Comparison of ENCODE assay signal across 1 cellular context in the genomic region with DNA sequence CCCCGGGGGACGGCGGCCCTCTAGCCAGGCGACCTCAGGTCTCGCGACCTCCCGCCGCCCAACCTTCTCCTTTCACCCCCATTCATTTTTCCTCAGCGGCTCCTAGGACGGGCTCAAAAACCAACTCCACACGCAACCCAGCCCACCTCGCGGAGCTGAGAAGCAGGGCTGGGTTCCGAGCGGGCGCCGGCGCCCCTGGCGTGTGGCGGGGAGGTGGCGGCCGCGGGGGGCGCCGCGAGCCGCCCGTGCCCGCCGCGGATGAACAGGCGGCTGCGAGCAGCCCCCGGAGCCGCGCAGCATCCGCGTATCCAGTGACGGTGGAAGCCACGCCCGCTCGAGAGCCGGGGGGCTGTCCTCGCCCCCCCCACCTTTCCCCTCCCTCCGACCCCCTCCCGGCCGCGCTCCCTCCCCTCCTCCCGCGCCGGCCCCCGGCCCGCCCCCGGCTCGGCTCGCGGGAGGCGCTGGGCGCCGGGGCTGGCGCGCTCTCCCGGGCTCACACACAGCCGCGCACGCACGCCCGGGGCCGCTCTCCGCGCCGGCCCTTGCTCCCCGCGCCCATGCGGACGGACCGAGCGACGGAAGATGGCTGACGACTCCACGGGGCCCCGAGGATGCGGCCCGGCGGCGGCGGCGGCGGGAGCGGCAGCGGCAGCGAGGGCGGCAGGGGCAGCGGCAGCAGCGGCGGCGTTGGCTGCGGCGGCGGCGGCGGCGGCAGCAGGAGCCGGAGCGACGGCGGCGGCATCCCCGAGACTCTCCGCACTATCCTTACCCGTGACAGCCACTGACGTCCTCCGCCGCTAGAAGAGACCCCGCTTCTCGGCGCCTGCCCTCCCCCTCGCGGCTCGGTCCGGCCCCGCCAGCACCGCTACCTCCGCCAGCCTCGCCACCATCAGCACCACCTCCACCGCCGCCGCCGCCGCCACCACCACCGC.
A peak's percentile ranks its signal among the peaks of the same experiment; 100 is the strongest.
TF ChIP-seq lines count a peak whose summit lies in the region.

A gene with protein sequence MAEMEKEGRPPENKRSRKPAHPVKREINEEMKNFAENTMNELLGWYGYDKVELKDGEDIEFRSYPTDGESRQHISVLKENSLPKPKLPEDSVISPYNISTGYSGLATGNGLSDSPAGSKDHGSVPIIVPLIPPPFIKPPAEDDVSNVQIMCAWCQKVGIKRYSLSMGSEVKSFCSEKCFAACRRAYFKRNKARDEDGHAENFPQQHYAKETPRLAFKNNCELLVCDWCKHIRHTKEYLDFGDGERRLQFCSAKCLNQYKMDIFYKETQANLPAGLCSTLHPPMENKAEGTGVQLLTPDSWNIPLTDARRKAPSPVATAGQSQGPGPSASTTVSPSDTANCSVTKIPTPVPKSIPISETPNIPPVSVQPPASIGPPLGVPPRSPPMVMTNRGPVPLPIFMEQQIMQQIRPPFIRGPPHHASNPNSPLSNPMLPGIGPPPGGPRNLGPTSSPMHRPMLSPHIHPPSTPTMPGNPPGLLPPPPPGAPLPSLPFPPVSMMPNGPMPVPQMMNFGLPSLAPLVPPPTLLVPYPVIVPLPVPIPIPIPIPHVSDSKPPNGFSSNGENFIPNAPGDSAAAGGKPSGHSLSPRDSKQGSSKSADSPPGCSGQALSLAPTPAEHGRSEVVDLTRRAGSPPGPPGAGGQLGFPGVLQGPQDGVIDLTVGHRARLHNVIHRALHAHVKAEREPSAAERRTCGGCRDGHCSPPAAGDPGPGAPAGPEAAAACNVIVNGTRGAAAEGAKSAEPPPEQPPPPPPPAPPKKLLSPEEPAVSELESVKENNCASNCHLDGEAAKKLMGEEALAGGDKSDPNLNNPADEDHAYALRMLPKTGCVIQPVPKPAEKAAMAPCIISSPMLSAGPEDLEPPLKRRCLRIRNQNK (plus strand): TSS at position 482 of the 932 bp plus-strand sequence. CDS start 500 bp downstream, outside the sequence.

TF ChIP-seq in K562, 482 proteins besides CTCF, POLR2A, EP300 and RAD21 (continued from another document):
- TF ChIP-seq, protein P1, sequence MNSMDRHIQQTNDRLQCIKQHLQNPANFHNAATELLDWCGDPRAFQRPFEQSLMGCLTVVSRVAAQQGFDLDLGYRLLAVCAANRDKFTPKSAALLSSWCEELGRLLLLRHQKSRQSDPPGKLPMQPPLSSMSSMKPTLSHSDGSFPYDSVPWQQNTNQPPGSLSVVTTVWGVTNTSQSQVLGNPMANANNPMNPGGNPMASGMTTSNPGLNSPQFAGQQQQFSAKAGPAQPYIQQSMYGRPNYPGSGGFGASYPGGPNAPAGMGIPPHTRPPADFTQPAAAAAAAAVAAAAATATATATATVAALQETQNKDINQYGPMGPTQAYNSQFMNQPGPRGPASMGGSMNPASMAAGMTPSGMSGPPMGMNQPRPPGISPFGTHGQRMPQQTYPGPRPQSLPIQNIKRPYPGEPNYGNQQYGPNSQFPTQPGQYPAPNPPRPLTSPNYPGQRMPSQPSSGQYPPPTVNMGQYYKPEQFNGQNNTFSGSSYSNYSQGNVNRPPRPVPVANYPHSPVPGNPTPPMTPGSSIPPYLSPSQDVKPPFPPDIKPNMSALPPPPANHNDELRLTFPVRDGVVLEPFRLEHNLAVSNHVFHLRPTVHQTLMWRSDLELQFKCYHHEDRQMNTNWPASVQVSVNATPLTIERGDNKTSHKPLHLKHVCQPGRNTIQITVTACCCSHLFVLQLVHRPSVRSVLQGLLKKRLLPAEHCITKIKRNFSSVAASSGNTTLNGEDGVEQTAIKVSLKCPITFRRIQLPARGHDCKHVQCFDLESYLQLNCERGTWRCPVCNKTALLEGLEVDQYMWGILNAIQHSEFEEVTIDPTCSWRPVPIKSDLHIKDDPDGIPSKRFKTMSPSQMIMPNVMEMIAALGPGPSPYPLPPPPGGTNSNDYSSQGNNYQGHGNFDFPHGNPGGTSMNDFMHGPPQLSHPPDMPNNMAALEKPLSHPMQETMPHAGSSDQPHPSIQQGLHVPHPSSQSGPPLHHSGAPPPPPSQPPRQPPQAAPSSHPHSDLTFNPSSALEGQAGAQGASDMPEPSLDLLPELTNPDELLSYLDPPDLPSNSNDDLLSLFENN (IDR thresholded peaks at IDR 0.05; ENCODE audit: low read depth in 2 of 2, low read length in 2 of 2): no peak
- TF ChIP-seq NCOA4 (IDR thresholded peaks at IDR 0.05; ENCODE audit: partially characterized antibody) (no peak), YY1 (IDR thresholded peaks at IDR 0.05; ENCODE audit: borderline replicate concordance in 1 of 3, control insufficient read depth in 1 of 3, extremely low read depth in 1 of 3, insufficient read depth in 3 of 3, insufficient read length in 1 of 3, insufficient replicate concordance in 2 of 3, low read depth in 1 of 3, low read length in 2 of 3) (peak in 1 of 3 experiments; percentile 17), NELFE (IDR thresholded peaks at IDR 0.05; ENCODE audit: insufficient read depth, insufficient read length) (no peak), BACH1 (tag; IDR thresholded peaks at IDR 0.05) (no peak), NCOA2 (IDR thresholded peaks at IDR 0.05; ENCODE audit: partially characterized antibody in 2 of 2) (no peak), TBL1XR1 (IDR thresholded peaks at IDR 0.05; ENCODE audit: low read length in 2 of 2) (no peak)
- TF ChIP-seq, protein P2, sequence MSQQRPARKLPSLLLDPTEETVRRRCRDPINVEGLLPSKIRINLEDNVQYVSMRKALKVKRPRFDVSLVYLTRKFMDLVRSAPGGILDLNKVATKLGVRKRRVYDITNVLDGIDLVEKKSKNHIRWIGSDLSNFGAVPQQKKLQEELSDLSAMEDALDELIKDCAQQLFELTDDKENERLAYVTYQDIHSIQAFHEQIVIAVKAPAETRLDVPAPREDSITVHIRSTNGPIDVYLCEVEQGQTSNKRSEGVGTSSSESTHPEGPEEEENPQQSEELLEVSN (IDR thresholded peaks at IDR 0.05; ENCODE audit: borderline replicate concordance in 1 of 2, extremely low read depth in 1 of 2, insufficient read depth in 1 of 2, insufficient read length in 1 of 2, low read depth in 1 of 2, low read length in 1 of 2, poor library complexity in 1 of 2, severe bottlenecking in 1 of 2): peak in 1 of 2 experiments; percentile 6
- TF ChIP-seq, protein P3, sequence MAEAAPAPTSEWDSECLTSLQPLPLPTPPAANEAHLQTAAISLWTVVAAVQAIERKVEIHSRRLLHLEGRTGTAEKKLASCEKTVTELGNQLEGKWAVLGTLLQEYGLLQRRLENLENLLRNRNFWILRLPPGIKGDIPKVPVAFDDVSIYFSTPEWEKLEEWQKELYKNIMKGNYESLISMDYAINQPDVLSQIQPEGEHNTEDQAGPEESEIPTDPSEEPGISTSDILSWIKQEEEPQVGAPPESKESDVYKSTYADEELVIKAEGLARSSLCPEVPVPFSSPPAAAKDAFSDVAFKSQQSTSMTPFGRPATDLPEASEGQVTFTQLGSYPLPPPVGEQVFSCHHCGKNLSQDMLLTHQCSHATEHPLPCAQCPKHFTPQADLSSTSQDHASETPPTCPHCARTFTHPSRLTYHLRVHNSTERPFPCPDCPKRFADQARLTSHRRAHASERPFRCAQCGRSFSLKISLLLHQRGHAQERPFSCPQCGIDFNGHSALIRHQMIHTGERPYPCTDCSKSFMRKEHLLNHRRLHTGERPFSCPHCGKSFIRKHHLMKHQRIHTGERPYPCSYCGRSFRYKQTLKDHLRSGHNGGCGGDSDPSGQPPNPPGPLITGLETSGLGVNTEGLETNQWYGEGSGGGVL (CRISPR knock-in tag; IDR thresholded peaks at IDR 0.05): no peak
